8 cellular contexts compared by ENCODE assay signal in genomic region chr10:96863922-96864543, GRCh38. TPM values are rescaled to one million over a fixed set of nuclear protein-coding genes. Genes with fewer than 3 reads are reported as not detected.
DNase-seq lines count a peak whose midpoint lies in the region; ATAC-seq and TF ChIP-seq lines count a peak whose summit lies in the region.

No MANE protein-coding gene starts in this region.

- POLR2A ChIA-PET in CD8-positive, alpha-beta memory T cell (lab: Charles Lee) = no interaction called here

- no peaks in the 10 kb centered on the region for H3K9me3 Mint-ChIP-seq in chondrocyte (ENCODE audit: low read depth)
- H3K9me3 Mint-ChIP-seq in CD8-positive, alpha-beta memory T cell = no peaks in the 10 kb centered on the region

- peak; percentile 62 for ATAC-seq in GM21528 (IDR thresholded peaks at IDR 0.05; ENCODE audit: low FRiP score, unreplicated experiment)

- H3K27me3 Mint-ChIP-seq in chondrocyte (ENCODE audit: low read depth) = no peaks in the 10 kb centered on the region
- no peaks in the 10 kb centered on the region for H3K27me3 Mint-ChIP-seq in CD8-positive, alpha-beta memory T cell

- peaks cover 29% of the 10 kb centered on the region for H3K4me1 Mint-ChIP-seq in chondrocyte (ENCODE audit: low read depth)
- H3K4me1 Mint-ChIP-seq in CD8-positive, alpha-beta memory T cell = peaks cover 49 to 77% (median 65%) of the 10 kb centered on the region in 3 donors

- H3K4me3 Mint-ChIP-seq in chondrocyte (ENCODE audit: unreplicated experiment) = no peak overlapping the region
- H3K4me3 Mint-ChIP-seq in CD8-positive, alpha-beta memory T cell = no peak overlapping the region

- H3K27me3 ChIP-seq in CD8-positive, alpha-beta memory T cell (ENCODE audit: insufficient read depth, low read length, poor library complexity, severe bottlenecking) = no peaks in the 10 kb centered on the region

- H3K27ac ChIP-seq in CD8-positive, alpha-beta memory T cell (ENCODE audit: low read depth, low read length) = no peak overlapping the region

- CTCF ChIA-PET in CD8-positive, alpha-beta memory T cell (lab: Charles Lee) = no interaction called here

- no peak for TF ChIP-seq CTCF in chondrocyte (IDR thresholded peaks at IDR 0.05)

- H3K4me3 ChIP-seq in CD8-positive, alpha-beta memory T cell (ENCODE audit: low read length) = no peak overlapping the region

- H3K36me3 ChIP-seq in CD8-positive, alpha-beta memory T cell (ENCODE audit: insufficient read depth, low read length) = no peaks in the 10 kb centered on the region

- H3K9me3 ChIP-seq in CD8-positive, alpha-beta memory T cell (ENCODE audit: low read length) = no peaks in the 10 kb centered on the region

- H3K27ac Mint-ChIP-seq in chondrocyte (ENCODE audit: unreplicated experiment) = peak overlapping the region; percentile 46
- H3K27ac Mint-ChIP-seq in CD8-positive, alpha-beta memory T cell = peak overlapping the region in 4 of 8 donors; percentile 13 to 60 (median 28)

- peak; percentile 7 for DNase-seq in DMS79 treated with DMSO at 0.1 percent for 48 hours (lab: John Stamatoyannopoulos, UW)
- peak; percentile 51 for DNase-seq in NCI-H146 (lab: John Stamatoyannopoulos, UW)
- no peak for DNase-seq in chondrocyte (ENCODE audit: low spot score)
- peak; percentile 90 for DNase-seq in renal cortical epithelial cell (ENCODE audit: low read depth)
- no peak for DNase-seq in activated CD4-positive, CD25-positive, alpha-beta regulatory T cell (lab: John Stamatoyannopoulos, UW)
- no peak for DNase-seq in NCI-H82 (lab: John Stamatoyannopoulos, UW)
- no peak for DNase-seq in CD8-positive, alpha-beta memory T cell

- no peaks in the 10 kb centered on the region for H3K36me3 Mint-ChIP-seq in chondrocyte (ENCODE audit: low read depth)
- peaks cover 0 to 52% (median 4%) of the 10 kb centered on the region in 3 donors for H3K36me3 Mint-ChIP-seq in CD8-positive, alpha-beta memory T cell

- peaks cover 13% of the 10 kb centered on the region for H3K4me1 ChIP-seq in CD8-positive, alpha-beta memory T cell (ENCODE audit: insufficient read depth, low read length)

RNA-seq across cellular contexts. Expression of gene LCOR, which starts 31.9 kb away (rescaled TPM):
- total RNA-seq in chondrocyte (27.9 to 37.2 TPM (median 29.4 TPM) in 3 replicates), renal cortical epithelial cell (24.0 and 49.2 TPM in 2 replicates)
- 10 to 100 TPM; 20.3 to 26.1 TPM for total RNA-seq in CD8-positive, alpha-beta memory T cell
- polyA plus RNA-seq in CD8-positive, alpha-beta memory T cell = 20.8 TPM

Comparison
In these comparisons a context has a peak if more than half of its experiments do, and no peak if none do; other contexts are left out.
1. DNase-seq: peak in DMS79 treated with DMSO at 0.1 percent for 48 hours (single experiment), NCI-H146 (single experiment) and renal cortical epithelial cell (single experiment); none in chondrocyte (single experiment), activated CD4-positive, CD25-positive, alpha-beta regulatory T cell (0 of 4), NCI-H82 (single experiment) and CD8-positive, alpha-beta memory T cell (0 of 5).